In genomic region chr3:113053169-113053568, GRCh38 we compare ENCODE assay signal across 28 cellular contexts.
"Had no signal": no experiment of that assay in that cellular context is flagged by ENCODE, and none has a peak within 500 bp of the region (broad histone marks: within the 10 kb centered on the region; RNA-seq: fewer than 3 reads in every experiment).

No MANE protein-coding gene starts in this region.

- H3K9me3 ChIP-seq: ovary, psoas muscle, right lobe of liver, sigmoid colon, stomach, thoracic aorta, thyroid gland, tibial nerve, upper lobe of left lung, vagina had no signal

- H3K36me3 ChIP-seq: ovary, right lobe of liver, sigmoid colon, stomach, thoracic aorta, thyroid gland, tibial nerve, upper lobe of left lung, vagina had no signal

- H3K4me3 ChIP-seq: ovary, psoas muscle, right lobe of liver, sigmoid colon, stomach, thoracic aorta, thyroid gland, tibial nerve, upper lobe of left lung, vagina had no signal

- H3K4me1 Mint-ChIP-seq: nephron progenitor cell; stimulated activated effector memory CD8-positive, alpha-beta T cell treated with anti-CD3 and anti-CD28 coated beads, Interleukin-12 subunit alpha, Interleukin-12 subunit beta, amount 100 ng/mL, for 72 hours had no signal

- H3K36me3 Mint-ChIP-seq: natural killer cell treated with Interleukin-12 subunit alpha and Interleukin-12 subunit beta and Interleukin-15 and Interleukin-18, amount 100 ng/mL, for 72 hours; stimulated activated effector memory CD8-positive, alpha-beta T cell treated with anti-CD3 and anti-CD28 coated beads, Interleukin-12 subunit alpha, Interleukin-12 subunit beta, amount 100 ng/mL, for 72 hours had no signal

- H3K27ac ChIP-seq: ovary, parathyroid adenoma, psoas muscle, right lobe of liver, stomach, thoracic aorta, thyroid gland, tibial nerve, upper lobe of left lung, vagina had no signal

- H3K27me3 ChIP-seq: ovary, right lobe of liver, sigmoid colon, stomach, thyroid gland, tibial nerve, upper lobe of left lung, vagina had no signal

- H3K4me3 Mint-ChIP-seq: natural killer cell treated with Interleukin-12 subunit alpha and Interleukin-12 subunit beta and Interleukin-15 and Interleukin-18, amount 100 ng/mL, for 72 hours; nephron progenitor cell; neural crest cell; stimulated activated effector memory CD8-positive, alpha-beta T cell treated with anti-CD3 and anti-CD28 coated beads, Interleukin-12 subunit alpha, Interleukin-12 subunit beta, amount 100 ng/mL, for 72 hours; stimulated activated naive B cell treated with anti-CD40 and anti-IgM and Interleukin-4, amounts not matched to agents 10 μg/mL and 1 μg/mL and 100 μg/mL, for 72 hours; stimulated activated naive CD8-positive, alpha-beta T cell treated with anti-CD3 and anti-CD28 coated beads, Interleukin-15, Interleukin-2, amounts not matched to agents 100 ng/mL and 50 ng/mL, for 24 hours had no signal

- H3K27me3 Mint-ChIP-seq: natural killer cell treated with Interleukin-12 subunit alpha and Interleukin-12 subunit beta and Interleukin-15 and Interleukin-18, amount 100 ng/mL, for 72 hours; stimulated activated naive B cell treated with anti-CD40 and anti-IgM and Interleukin-4, amounts not matched to agents 10 μg/mL and 1 μg/mL and 100 μg/mL, for 72 hours; stimulated activated naive CD8-positive, alpha-beta T cell treated with anti-CD3 and anti-CD28 coated beads, Interleukin-15, Interleukin-2, amounts not matched to agents 100 ng/mL and 50 ng/mL, for 24 hours had no signal

- DNase-seq: nephron progenitor cell; occipital lobe; ovary; posterior cingulate gyrus; psoas muscle; right cardiac atrium; right lobe of liver; sigmoid colon; small intestine; stimulated activated CD4-positive, alpha-beta T cell treated with anti-CD3 and anti-CD28 coated beads, Interleukin-15, amount 100 ng/mL, for 24 hours; stimulated activated CD4-positive, alpha-beta T cell treated with anti-CD3 and anti-CD28 coated beads, Interleukin-2, amount 100 ng/mL, for 24 hours; stimulated activated CD4-positive, alpha-beta T cell treated with anti-CD3 and anti-CD28 coated beads, Interleukin-2, amount 100 ng/mL, for 48 hours; stimulated activated CD4-positive, alpha-beta T cell treated with anti-CD3 and anti-CD28 coated beads, Interleukin-4, amount 100 ng/mL, for 24 hours; stimulated activated naive B cell treated with anti-CD40 and anti-IgM and Interleukin-4, amounts not matched to agents 10 μg/mL and 1 μg/mL and 100 μg/mL, for 72 hours; stimulated activated naive CD4-positive, alpha-beta T cell treated with Interleukin-2 at 50 U/mL for 16 hours; stomach; thyroid gland; trophoblast cell; upper lobe of left lung had no signal

- H3K9ac ChIP-seq: parathyroid adenoma had no signal

- ATAC-seq: natural killer cell treated with Interleukin-12 subunit alpha and Interleukin-12 subunit beta and Interleukin-15 and Interleukin-18, amount 100 ng/mL, for 72 hours; psoas muscle; right lobe of liver; stimulated activated effector memory CD8-positive, alpha-beta T cell treated with anti-CD3 and anti-CD28 coated beads, Interleukin-12 subunit alpha, Interleukin-12 subunit beta, amount 100 ng/mL, for 72 hours; stimulated activated naive B cell treated with anti-CD40 and anti-IgM and Interleukin-4, amounts not matched to agents 10 μg/mL and 1 μg/mL and 100 μg/mL, for 72 hours had no signal

- H3K27ac Mint-ChIP-seq: natural killer cell treated with Interleukin-12 subunit alpha and Interleukin-12 subunit beta and Interleukin-15 and Interleukin-18, amount 100 ng/mL, for 72 hours; nephron progenitor cell; progenitor cell of endocrine pancreas; stimulated activated effector memory CD8-positive, alpha-beta T cell treated with anti-CD3 and anti-CD28 coated beads, Interleukin-12 subunit alpha, Interleukin-12 subunit beta, amount 100 ng/mL, for 72 hours; stimulated activated naive B cell treated with anti-CD40 and anti-IgM and Interleukin-4, amounts not matched to agents 10 μg/mL and 1 μg/mL and 100 μg/mL, for 72 hours; stimulated activated naive CD8-positive, alpha-beta T cell treated with anti-CD3 and anti-CD28 coated beads, Interleukin-15, Interleukin-2, amounts not matched to agents 100 ng/mL and 50 ng/mL, for 24 hours had no signal

- H3K9me3 Mint-ChIP-seq: natural killer cell treated with Interleukin-12 subunit alpha and Interleukin-12 subunit beta and Interleukin-15 and Interleukin-18, amount 100 ng/mL, for 72 hours; neural crest cell; stimulated activated effector memory CD8-positive, alpha-beta T cell treated with anti-CD3 and anti-CD28 coated beads, Interleukin-12 subunit alpha, Interleukin-12 subunit beta, amount 100 ng/mL, for 72 hours; stimulated activated naive B cell treated with anti-CD40 and anti-IgM and Interleukin-4, amounts not matched to agents 10 μg/mL and 1 μg/mL and 100 μg/mL, for 72 hours; stimulated activated naive CD8-positive, alpha-beta T cell treated with anti-CD3 and anti-CD28 coated beads, Interleukin-15, Interleukin-2, amounts not matched to agents 100 ng/mL and 50 ng/mL, for 24 hours had no signal

- H3K79me2 ChIP-seq: parathyroid adenoma had no signal

- H2AFZ ChIP-seq: parathyroid adenoma had no signal
